ENCODE assay signal across 22 cellular contexts in genomic region chr7:42385912-42386311, GRCh38.
DNase-seq lines count a peak whose midpoint lies in the region; ATAC-seq and TF ChIP-seq lines count a peak whose summit lies in the region.
"Had no signal": no experiment of that assay in that cellular context is flagged by ENCODE, and none has a peak within 500 bp of the region (broad histone marks: within the 10 kb centered on the region; RNA-seq: fewer than 3 reads in every experiment).

No MANE protein-coding gene starts in this region.

- peak; percentile 21 for DNase-seq in DMS53 (lab: John Stamatoyannopoulos, UW)
- no peak for DNase-seq in DMS53 treated with DMSO at 0.1 percent for 48 hours (lab: John Stamatoyannopoulos, UW; ENCODE audit: unreplicated experiment)
- DNase-seq in RPMI7951 (ENCODE audit: low read depth), result peak; percentile 33
- DNase-seq in endodermal cell, result no peak
- DNase-seq in progenitor cell of endocrine pancreas (ENCODE audit: low spot score, unreplicated experiment), result no peak
- DNase-seq in G401 (ENCODE audit: low spot score), result no peak
- no peak for DNase-seq in stimulated activated naive B cell treated with anti-CD40 and anti-IgM and Interleukin-4, amounts not matched to agents 10 μg/mL and 1 μg/mL and 100 μg/mL, for 72 hours
- DNase-seq in SHP77 treated with DMSO at 0.1 percent for 48 hours (lab: John Stamatoyannopoulos, UW), result no peak
- DNase-seq: 8988T; activated CD4-positive, alpha-beta T cell treated with anti-CD3 and anti-CD28 coated beads, Interleukin-2, amount 50 U/mL, for 1 hour; amniotic stem cell; C1 segment of cervical spinal cord; H7; left lung; NCI-H1105 treated with DMSO at 0.1 percent for 48 hours; NCI-H2171 treated with DMSO at 0.1 percent for 48 hours; NCI-H82; retina; stimulated activated CD4-positive, alpha-beta T cell treated with anti-CD3 and anti-CD28 coated beads, Interleukin-15, amount 100 ng/mL, for 24 hours; stimulated activated naive CD4-positive, alpha-beta T cell had no signal

- no peaks in the 10 kb centered on the region for H3K4me1 Mint-ChIP-seq in endodermal cell
- no peaks in the 10 kb centered on the region for H3K4me1 Mint-ChIP-seq in progenitor cell of endocrine pancreas (ENCODE audit: low read depth)
- no peaks in the 10 kb centered on the region for H3K4me1 Mint-ChIP-seq in stimulated activated naive B cell treated with anti-CD40 and anti-IgM and Interleukin-4, amounts not matched to agents 10 μg/mL and 1 μg/mL and 100 μg/mL, for 72 hours

- no peak for ATAC-seq in stimulated activated naive B cell treated with anti-CD40 and anti-IgM and Interleukin-4, amounts not matched to agents 10 μg/mL and 1 μg/mL and 100 μg/mL, for 72 hours (replicated peaks)
- ATAC-seq: left lung had no signal

- no peak overlapping the region for H3K27ac Mint-ChIP-seq in endodermal cell
- no peak overlapping the region for H3K27ac Mint-ChIP-seq in progenitor cell of endocrine pancreas
- H3K27ac Mint-ChIP-seq in stimulated activated naive B cell treated with anti-CD40 and anti-IgM and Interleukin-4, amounts not matched to agents 10 μg/mL and 1 μg/mL and 100 μg/mL, for 72 hours, result no peak overlapping the region

- H3K9me3 Mint-ChIP-seq in endodermal cell (no peaks in the 10 kb centered on the region), progenitor cell of endocrine pancreas (ENCODE audit: low read depth) (peaks cover 4% of the 10 kb centered on the region)
- H3K9me3 Mint-ChIP-seq in stimulated activated naive B cell treated with anti-CD40 and anti-IgM and Interleukin-4, amounts not matched to agents 10 μg/mL and 1 μg/mL and 100 μg/mL, for 72 hours, result peaks cover 3 to 5% of the 10 kb centered on the region in 2 donors

- H3K27me3 ChIP-seq in endodermal cell (ENCODE audit: control insufficient read depth, insufficient read depth, low read length, poor library complexity, severe bottlenecking), result no peaks in the 10 kb centered on the region
- H3K27me3 ChIP-seq: left lung, neutrophil, tibial nerve had no signal

- no peak overlapping the region for H3K9ac ChIP-seq in endodermal cell (ENCODE audit: extremely low read depth, low read length, poor library complexity, severe bottlenecking)

- no peaks in the 10 kb centered on the region for H3K36me3 Mint-ChIP-seq in endodermal cell (ENCODE audit: low read depth)
- H3K36me3 Mint-ChIP-seq in progenitor cell of endocrine pancreas (ENCODE audit: insufficient read depth), result no peaks in the 10 kb centered on the region
- H3K36me3 Mint-ChIP-seq in stimulated activated naive B cell treated with anti-CD40 and anti-IgM and Interleukin-4, amounts not matched to agents 10 μg/mL and 1 μg/mL and 100 μg/mL, for 72 hours, result no peaks in the 10 kb centered on the region

- no peak overlapping the region for H3K4me3 ChIP-seq in endodermal cell (ENCODE audit: low read length)
- H3K4me3 ChIP-seq: left lung, tibial nerve had no signal

- no peaks in the 10 kb centered on the region for H3K36me3 ChIP-seq in endodermal cell (ENCODE audit: control insufficient read depth, insufficient read depth, low read length)
- H3K36me3 ChIP-seq: left lung, neutrophil, tibial nerve had no signal

- H3K4me1 ChIP-seq in endodermal cell (ENCODE audit: control insufficient read depth, insufficient read depth, low read length), result no peaks in the 10 kb centered on the region
- H3K4me1 ChIP-seq: left lung had no signal

- 87 to 92% methylated on average over 2 to 3 of the region's 3 CpGs for WGBS in endodermal cell (ENCODE audit: insufficient coverage in 1 of 2, insufficient read length in 1 of 2), 2 experiments

- no peak overlapping the region for H3K4me3 Mint-ChIP-seq in endodermal cell
- H3K4me3 Mint-ChIP-seq in progenitor cell of endocrine pancreas (ENCODE audit: low read depth), result no peak overlapping the region
- no peak overlapping the region for H3K4me3 Mint-ChIP-seq in stimulated activated naive B cell treated with anti-CD40 and anti-IgM and Interleukin-4, amounts not matched to agents 10 μg/mL and 1 μg/mL and 100 μg/mL, for 72 hours

- H3K27me3 Mint-ChIP-seq in endodermal cell (ENCODE audit: insufficient read depth) (no peaks in the 10 kb centered on the region), progenitor cell of endocrine pancreas (no peaks in the 10 kb centered on the region)
- H3K27me3 Mint-ChIP-seq in stimulated activated naive B cell treated with anti-CD40 and anti-IgM and Interleukin-4, amounts not matched to agents 10 μg/mL and 1 μg/mL and 100 μg/mL, for 72 hours, result no peaks in the 10 kb centered on the region

- no peaks in the 10 kb centered on the region for H3K9me3 ChIP-seq in endodermal cell (ENCODE audit: control insufficient read depth, low read length)
- H3K9me3 ChIP-seq: left lung, neutrophil, tibial nerve had no signal

- in situ Hi-C loops in G401 (cut with HindIII; ENCODE audit: low sequenced_read_pairs), result no loop called here

- TF ChIP-seq CTCF in endodermal cell (conservative IDR thresholded peaks at IDR 0.05), result peak; percentile 54
- TF ChIP-seq CTCF in progenitor cell of endocrine pancreas (IDR thresholded peaks at IDR 0.05; ENCODE audit: unreplicated experiment), result peak; percentile 27

- no peak overlapping the region for H3K27ac ChIP-seq in endodermal cell (ENCODE audit: low read depth, low read length)
- H3K27ac ChIP-seq: left lung, neutrophil, tibial nerve had no signal

Comparison
In these comparisons a context has a peak if more than half of its experiments do, and no peak if none do; other contexts are left out.
1. DNase-seq: peak in DMS53 (single experiment) and RPMI7951 (single experiment); none in DMS53 treated with DMSO at 0.1 percent for 48 hours (single experiment), endodermal cell (single experiment), progenitor cell of endocrine pancreas (single experiment), G401 (single experiment), stimulated activated naive B cell treated with anti-CD40 and anti-IgM and Interleukin-4, amounts not matched to agents 10 μg/mL and 1 μg/mL and 100 μg/mL, for 72 hours (single experiment) and SHP77 treated with DMSO at 0.1 percent for 48 hours (single experiment).